8 cellular contexts compared by ENCODE assay signal in genomic region chr6:27295301-27296079, GRCh38. TPM values are rescaled to one million over a fixed set of nuclear protein-coding genes. Genes with fewer than 3 reads are reported as not detected.
DNase-seq lines count a peak whose midpoint lies in the region; ATAC-seq and TF ChIP-seq lines count a peak whose summit lies in the region.

No MANE protein-coding gene starts in this region.

- H3K36me3 ChIP-seq in ES-I3 (ENCODE audit: insufficient read depth, low read length) (no peaks in the 10 kb centered on the region), brain microvascular endothelial cell (replicated peaks) (no peaks in the 10 kb centered on the region)
- H3K36me3 ChIP-seq in naive thymus-derived CD4-positive, alpha-beta T cell (ENCODE audit: control insufficient read depth in 2 of 3, insufficient read depth in 3 of 3, low read length in 3 of 3), result no peaks in the 10 kb centered on the region

- peaks cover 3 to 27% (median 6%) of the 10 kb centered on the region in 5 donors for H3K36me3 Mint-ChIP-seq in naive thymus-derived CD4-positive, alpha-beta T cell

- intact Hi-C loops in naive thymus-derived CD4-positive, alpha-beta T cell (cut with micrococcal nuclease), result loop anchor here (2.0 to 10.0 kb wide), 6 partner anchors 13 to 1519 kb away; no protein-coding TSS in a partner anchor

- peaks cover 0 to 4% (median 0%) of the 10 kb centered on the region in 7 donors for H3K4me1 Mint-ChIP-seq in naive thymus-derived CD4-positive, alpha-beta T cell

- H3K4me3 ChIP-seq in brain microvascular endothelial cell (ENCODE audit: low read depth, low read length), result peak overlapping the region; percentile 65
- H3K4me3 ChIP-seq in naive thymus-derived CD4-positive, alpha-beta T cell (ENCODE audit: low read length), result no peak overlapping the region

- peak overlapping the region in 4 of 10 donors; percentile 0 to 81 (median 34) for H3K4me3 Mint-ChIP-seq in naive thymus-derived CD4-positive, alpha-beta T cell

- peaks cover 8 to 89% (median 60%) of the 10 kb centered on the region in 11 donors for H3K9me3 Mint-ChIP-seq in naive thymus-derived CD4-positive, alpha-beta T cell

- H3K27ac ChIP-seq in brain microvascular endothelial cell, result no peak overlapping the region
- no peak overlapping the region for H3K27ac ChIP-seq in naive thymus-derived CD4-positive, alpha-beta T cell (ENCODE audit: low read depth, low read length)

- in situ Hi-C loops in brain microvascular endothelial cell (cut with HindIII; ENCODE audit: low pct_ligation_motif_present, low sequenced_read_pairs), result no loop called here

- H3K9me3 ChIP-seq in ES-I3 (ENCODE audit: control insufficient read depth, insufficient read depth, low read length), result no peaks in the 10 kb centered on the region
- H3K9me3 ChIP-seq in naive thymus-derived CD4-positive, alpha-beta T cell (ENCODE audit: control insufficient read depth in 2 of 3, low read length in 3 of 3), result peaks cover 0 to 55% (median 14%) of the 10 kb centered on the region in 3 experiments

- CTCF ChIA-PET in naive thymus-derived CD4-positive, alpha-beta T cell (lab: Charles Lee), result no interaction called here

- H3K27me3 ChIP-seq in brain microvascular endothelial cell (replicated peaks), result no peaks in the 10 kb centered on the region
- H3K27me3 ChIP-seq in naive thymus-derived CD4-positive, alpha-beta T cell (ENCODE audit: control insufficient read depth in 2 of 2, insufficient read depth in 2 of 2, low read length in 2 of 2), result peaks cover 21 to 66% of the 10 kb centered on the region in 2 donors

- H3K27ac Mint-ChIP-seq in naive thymus-derived CD4-positive, alpha-beta T cell, result peak overlapping the region in 6 of 9 donors; percentile 44 to 89 (median 57)

- H3K27me3 Mint-ChIP-seq in naive thymus-derived CD4-positive, alpha-beta T cell, result peaks cover 65 to 94% (median 87%) of the 10 kb centered on the region in 5 donors

- peak; percentile 82 for DNase-seq in NCI-H1105 treated with DMSO at 0.1 percent for 48 hours (lab: John Stamatoyannopoulos, UW)
- DNase-seq in brain microvascular endothelial cell, result peak; percentile 91
- no peak for DNase-seq in naive thymus-derived CD4-positive, alpha-beta T cell
- DNase-seq in GM19240 (ENCODE audit: insufficient read length, low spot score), result no peak
- no peak for DNase-seq in NCI-H1417 treated with DMSO at 0.1 percent for 48 hours (lab: John Stamatoyannopoulos, UW)
- no peak for DNase-seq in NCI-H2107 treated with DMSO at 0.1 percent for 48 hours (lab: John Stamatoyannopoulos, UW; ENCODE audit: unreplicated experiment)
- no peak for DNase-seq in activated CD4-positive, CD25-positive, alpha-beta regulatory T cell (lab: John Stamatoyannopoulos, UW)

- H3K4me1 ChIP-seq in ES-I3 (ENCODE audit: insufficient read depth, low read length), result no peaks in the 10 kb centered on the region
- no peaks in the 10 kb centered on the region for H3K4me1 ChIP-seq in naive thymus-derived CD4-positive, alpha-beta T cell (ENCODE audit: control insufficient read depth in 2 of 2, insufficient read depth in 2 of 2, low read length in 2 of 2)

- H3K9ac ChIP-seq in ES-I3 (ENCODE audit: low read depth, low read length), result peak overlapping the region; percentile 80; the same call in 1 of the 2 replicates

- POLR2A ChIA-PET in naive thymus-derived CD4-positive, alpha-beta T cell (lab: Charles Lee), result interaction anchor here (0.6 to 1.0 kb wide), 4 partner anchors 73 to 1164 kb away, joined by 3 read pairs; no protein-coding TSS in a partner anchor

- no peak for ATAC-seq in naive thymus-derived CD4-positive, alpha-beta T cell

- TF ChIP-seq CTCF in brain microvascular endothelial cell (IDR thresholded peaks at IDR 0.05; ENCODE audit: low read depth, low read length, missing control alignments), result no peak

RNA-seq across cellular contexts. Expression of gene POM121L2, which starts 16.6 kb away (rescaled TPM):
- not detected for total RNA-seq in naive thymus-derived CD4-positive, alpha-beta T cell
- polyA plus RNA-seq in naive thymus-derived CD4-positive, alpha-beta T cell, result not detected

RNA-seq across cellular contexts. Expression of gene PRSS16, which starts 48.0 kb away (rescaled TPM):
- total RNA-seq in naive thymus-derived CD4-positive, alpha-beta T cell, result under 1 TPM in 4 of 5 experiments, not detected in 1; 0.40 to 0.92 (median 0.55) TPM
- polyA plus RNA-seq in naive thymus-derived CD4-positive, alpha-beta T cell, result 1 to 10 TPM in 1 of 2 donors, under 1 TPM in 1; 0.82 to 2.0 TPM

Comparison
In these comparisons a context has a peak if more than half of its experiments do, and no peak if none do; other contexts are left out.
1. DNase-seq: peak in NCI-H1105 treated with DMSO at 0.1 percent for 48 hours (single experiment) and brain microvascular endothelial cell (single experiment); none in naive thymus-derived CD4-positive, alpha-beta T cell (0 of 9), GM19240 (single experiment), NCI-H1417 treated with DMSO at 0.1 percent for 48 hours (single experiment), NCI-H2107 treated with DMSO at 0.1 percent for 48 hours (single experiment) and activated CD4-positive, CD25-positive, alpha-beta regulatory T cell (0 of 4).